Comparison of ENCODE assay signal across 26 cellular contexts in the genomic region with DNA sequence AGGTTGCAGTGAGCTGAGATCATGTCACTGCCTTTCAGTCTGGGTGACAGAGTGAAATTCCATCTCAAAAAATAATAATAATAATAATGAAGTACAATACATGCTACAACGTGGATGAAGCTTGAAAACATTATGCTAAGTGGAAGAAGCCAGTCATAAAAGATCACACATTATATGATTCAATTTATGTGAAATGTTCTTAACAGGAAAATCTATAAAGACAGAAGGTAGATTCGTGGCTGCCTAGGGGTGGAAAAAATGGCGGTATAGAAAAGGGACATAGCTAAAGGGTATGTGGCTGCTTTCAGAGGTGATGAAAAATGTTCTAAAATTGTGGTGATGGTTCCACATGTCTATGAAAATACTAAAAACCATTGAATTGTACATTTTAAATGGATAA. TPM values are rescaled to one million over a fixed set of nuclear protein-coding genes. Genes with fewer than 3 reads are reported as not detected.
DNase-seq lines count a peak whose midpoint lies in the region; ATAC-seq and TF ChIP-seq lines count a peak whose summit lies in the region.
"Had no signal": no experiment of that assay in that cellular context is flagged by ENCODE, and none has a peak within 500 bp of the region (broad histone marks: within the 10 kb centered on the region; RNA-seq: fewer than 3 reads in every experiment).

No MANE protein-coding gene starts in this region.

- no peaks in the 10 kb centered on the region for H3K27me3 Mint-ChIP-seq in natural killer cell treated with Interleukin-12 subunit alpha and Interleukin-12 subunit beta and Interleukin-15 and Interleukin-18, amount 100 ng/mL, for 72 hours
- no peaks in the 10 kb centered on the region for H3K27me3 Mint-ChIP-seq in natural killer cell (ENCODE audit: low read depth in 2 of 2)
- H3K27me3 Mint-ChIP-seq in chondrocyte (ENCODE audit: low read depth), result no peaks in the 10 kb centered on the region
- H3K27me3 Mint-ChIP-seq in stimulated activated naive CD8-positive, alpha-beta T cell treated with anti-CD3 and anti-CD28 coated beads, Interleukin-15, amount 100 ng/mL, for 72 hours, result no peaks in the 10 kb centered on the region
- H3K27me3 Mint-ChIP-seq: CD4-positive, CD25-positive, alpha-beta regulatory T cell; memory B cell had no signal

- TF ChIP-seq CTCF in natural killer cell (IDR thresholded peaks at IDR 0.05), result no peak
- TF ChIP-seq CTCF in chondrocyte (IDR thresholded peaks at IDR 0.05), result no peak
- TF ChIP-seq CTCF in foreskin fibroblast (IDR thresholded peaks at IDR 0.05; ENCODE audit: low read depth, low read length), result no peak

- H3K4me3 ChIP-seq in foreskin fibroblast (ENCODE audit: low read depth in 1 of 2, low read length in 2 of 2), result no peak overlapping the region
- H3K4me3 ChIP-seq: adrenal gland, hepatocyte, tibial nerve had no signal

- H3K9me3 Mint-ChIP-seq in natural killer cell treated with Interleukin-12 subunit alpha and Interleukin-12 subunit beta and Interleukin-15 and Interleukin-18, amount 100 ng/mL, for 72 hours, result no peaks in the 10 kb centered on the region
- no peaks in the 10 kb centered on the region for H3K9me3 Mint-ChIP-seq in natural killer cell
- H3K9me3 Mint-ChIP-seq in chondrocyte (ENCODE audit: low read depth), result peaks cover 5% of the 10 kb centered on the region
- H3K9me3 Mint-ChIP-seq in stimulated activated naive CD8-positive, alpha-beta T cell treated with anti-CD3 and anti-CD28 coated beads, Interleukin-15, amount 100 ng/mL, for 72 hours, result no peaks in the 10 kb centered on the region
- H3K9me3 Mint-ChIP-seq: memory B cell had no signal

- DNase-seq in activated CD4-positive, CD25-positive, alpha-beta regulatory T cell treated with anti-CD3 and anti-CD28 coated beads, Interleukin-2, amount 50 U/mL, for 72 hours, result no peak
- no peak for DNase-seq in natural killer cell treated with Interleukin-12 subunit alpha and Interleukin-12 subunit beta and Interleukin-15 and Interleukin-18, amount 100 ng/mL, for 72 hours (ENCODE audit: low spot score)
- DNase-seq in natural killer cell (no peak), chondrocyte (ENCODE audit: low spot score) (no peak), foreskin fibroblast (no peak)
- peak in 1 of 2 donors; percentile 23 for DNase-seq in stimulated activated naive CD8-positive, alpha-beta T cell treated with anti-CD3 and anti-CD28 coated beads, Interleukin-15, amount 100 ng/mL, for 72 hours
- DNase-seq: adrenal gland; CD4-positive, CD25-positive, alpha-beta regulatory T cell; effector CD8-positive, alpha-beta T cell; erythroblast; HCEC 1CT; left colon; NCI-H1105; NCI-H2029; NCI-H345; NCI-H774; nucleus accumbens; RPMI8226; stimulated activated CD4-positive, alpha-beta T cell treated with anti-CD3 and anti-CD28 coated beads, Interleukin-2, amount 100 ng/mL, for 24 hours; stimulated activated naive CD4-positive, alpha-beta T cell treated with Interleukin-2 at 50 U/mL for 16 hours had no signal

- peak overlapping the region; percentile 71 to 78 for H3K27ac Mint-ChIP-seq in natural killer cell treated with Interleukin-12 subunit alpha and Interleukin-12 subunit beta and Interleukin-15 and Interleukin-18, amount 100 ng/mL, for 72 hours
- H3K27ac Mint-ChIP-seq in natural killer cell (no peak overlapping the region), chondrocyte (ENCODE audit: unreplicated experiment) (peak overlapping the region; percentile 79)
- H3K27ac Mint-ChIP-seq in stimulated activated naive CD8-positive, alpha-beta T cell treated with anti-CD3 and anti-CD28 coated beads, Interleukin-15, amount 100 ng/mL, for 72 hours, result peak overlapping the region; percentile 93 to 96
- H3K27ac Mint-ChIP-seq: memory B cell; T-helper 1 cell treated with Interleukin-12 subunit alpha and Interleukin-12 subunit beta and Interleukin-4 antibody, amounts not matched to agents 30 μg/mL and 1 μg/mL, for 36 hours had no signal

- peaks cover 4% of the 10 kb centered on the region for H3K36me3 Mint-ChIP-seq in natural killer cell treated with Interleukin-12 subunit alpha and Interleukin-12 subunit beta and Interleukin-15 and Interleukin-18, amount 100 ng/mL, for 72 hours
- H3K36me3 Mint-ChIP-seq in natural killer cell (no peaks in the 10 kb centered on the region), chondrocyte (ENCODE audit: low read depth) (peaks cover 4% of the 10 kb centered on the region)

- peaks cover 2 to 17% of the 10 kb centered on the region in 2 donors for H3K4me1 Mint-ChIP-seq in natural killer cell treated with Interleukin-12 subunit alpha and Interleukin-12 subunit beta and Interleukin-15 and Interleukin-18, amount 100 ng/mL, for 72 hours (ENCODE audit: low read depth in 2 of 2)
- peaks cover 0 to 6% of the 10 kb centered on the region in 2 donors for H3K4me1 Mint-ChIP-seq in natural killer cell
- peaks cover 16% of the 10 kb centered on the region for H3K4me1 Mint-ChIP-seq in chondrocyte (ENCODE audit: low read depth)
- peaks cover 32% of the 10 kb centered on the region for H3K4me1 Mint-ChIP-seq in stimulated activated naive CD8-positive, alpha-beta T cell treated with anti-CD3 and anti-CD28 coated beads, Interleukin-15, amount 100 ng/mL, for 72 hours

- peak; percentile 77 to 81 for ATAC-seq in activated CD4-positive, CD25-positive, alpha-beta regulatory T cell treated with anti-CD3 and anti-CD28 coated beads, Interleukin-2, amount 50 U/mL, for 24 hours
- ATAC-seq in natural killer cell treated with Interleukin-12 subunit alpha and Interleukin-12 subunit beta and Interleukin-15 and Interleukin-18, amount 100 ng/mL, for 72 hours, result peak in 1 of 2 donors; percentile 48
- ATAC-seq in natural killer cell (no peak), GM21390 (IDR thresholded peaks at IDR 0.05; ENCODE audit: unreplicated experiment) (no peak)
- ATAC-seq in stimulated activated naive CD8-positive, alpha-beta T cell treated with anti-CD3 and anti-CD28 coated beads, Interleukin-15, amount 100 ng/mL, for 72 hours, result peak; percentile 87
- ATAC-seq: left colon had no signal

- intact Hi-C loops in natural killer cell (cut with micrococcal nuclease), result no loop called here

- H3K4me3 Mint-ChIP-seq in natural killer cell treated with Interleukin-12 subunit alpha and Interleukin-12 subunit beta and Interleukin-15 and Interleukin-18, amount 100 ng/mL, for 72 hours, result no peak overlapping the region
- no peak overlapping the region for H3K4me3 Mint-ChIP-seq in natural killer cell
- no peak overlapping the region for H3K4me3 Mint-ChIP-seq in chondrocyte (ENCODE audit: unreplicated experiment)
- H3K4me3 Mint-ChIP-seq in stimulated activated naive CD8-positive, alpha-beta T cell treated with anti-CD3 and anti-CD28 coated beads, Interleukin-15, amount 100 ng/mL, for 72 hours, result peak overlapping the region; percentile 8 to 72
- H3K4me3 Mint-ChIP-seq: CD4-positive, CD25-positive, alpha-beta regulatory T cell; memory B cell; T-helper 1 cell treated with Interleukin-12 subunit alpha and Interleukin-12 subunit beta and Interleukin-4 antibody, amounts not matched to agents 30 μg/mL and 1 μg/mL, for 36 hours had no signal

RNA-seq across cellular contexts. Expression of gene AMIGO2, which starts 41.0 kb away (rescaled TPM):
- 1 to 10 TPM; 5.0 to 5.6 TPM for total RNA-seq in natural killer cell treated with Interleukin-12 subunit alpha and Interleukin-12 subunit beta and Interleukin-15 and Interleukin-18, amount 100 ng/mL, for 72 hours
- total RNA-seq in natural killer cell (1 to 10 TPM; 8.0 to 9.9 (median 8.1) TPM), chondrocyte (86.7 to 153 TPM (median 153 TPM) in 3 replicates)

RNA-seq across cellular contexts. Expression of gene PCED1B, which starts 41.3 kb away (rescaled TPM):
- total RNA-seq in natural killer cell treated with Interleukin-12 subunit alpha and Interleukin-12 subunit beta and Interleukin-15 and Interleukin-18, amount 100 ng/mL, for 72 hours, result 10 to 100 TPM; 39.5 to 41.2 TPM
- 10 to 100 TPM; 30.2 to 35.9 (median 33.3) TPM for total RNA-seq in natural killer cell
- 2.3 to 3.8 TPM (median 3.0 TPM) in 3 replicates for total RNA-seq in chondrocyte

Comparison
In these comparisons a context has a peak if more than half of its experiments do, and no peak if none do; other contexts are left out.
1. H3K27ac Mint-ChIP-seq: peak in natural killer cell treated with Interleukin-12 subunit alpha and Interleukin-12 subunit beta and Interleukin-15 and Interleukin-18, amount 100 ng/mL, for 72 hours (2 of 2), chondrocyte (single experiment) and stimulated activated naive CD8-positive, alpha-beta T cell treated with anti-CD3 and anti-CD28 coated beads, Interleukin-15, amount 100 ng/mL, for 72 hours (2 of 2); none in natural killer cell (0 of 2).
2. ATAC-seq: peak in activated CD4-positive, CD25-positive, alpha-beta regulatory T cell treated with anti-CD3 and anti-CD28 coated beads, Interleukin-2, amount 50 U/mL, for 24 hours (2 of 2) and stimulated activated naive CD8-positive, alpha-beta T cell treated with anti-CD3 and anti-CD28 coated beads, Interleukin-15, amount 100 ng/mL, for 72 hours (single experiment); none in natural killer cell (0 of 3) and GM21390 (single experiment).
3. H3K4me3 Mint-ChIP-seq: peak in stimulated activated naive CD8-positive, alpha-beta T cell treated with anti-CD3 and anti-CD28 coated beads, Interleukin-15, amount 100 ng/mL, for 72 hours (2 of 2); none in natural killer cell treated with Interleukin-12 subunit alpha and Interleukin-12 subunit beta and Interleukin-15 and Interleukin-18, amount 100 ng/mL, for 72 hours (single experiment), natural killer cell (single experiment) and chondrocyte (single experiment).